Comparison of ENCODE assay signal across 8 cellular contexts in genomic region chr1:156608036-156608674, GRCh38. TPM values are rescaled to one million over a fixed set of nuclear protein-coding genes. Genes with fewer than 3 reads are reported as not detected.
DNase-seq lines count a peak whose midpoint lies in the region; ATAC-seq and TF ChIP-seq lines count a peak whose summit lies in the region.

No MANE protein-coding gene starts in this region.

- WGBS in lung, 2 donors: 30 to 36% methylated on average over 7 of the region's 7 CpGs

- ATAC-seq in HG03354 (IDR thresholded peaks at IDR 0.05; ENCODE audit: poor library complexity, severe bottlenecking, unreplicated experiment): peak; percentile 62
- peak; percentile 72 for ATAC-seq in lung (ENCODE audit: insufficient read depth, low FRiP score)
- no peak for ATAC-seq in HG02840 (IDR thresholded peaks at IDR 0.05; ENCODE audit: low FRiP score, unreplicated experiment)

- H3K27ac ChIP-seq in lung (ENCODE audit: low read depth in 1 of 2, low read length in 1 of 2): no peak overlapping the region
- H3K27ac ChIP-seq in temporal lobe (ENCODE audit: low read depth, low read length): peak overlapping the region; percentile 85

- TF ChIP-seq CTCF in GM12864 (IDR thresholded peaks at IDR 0.05; ENCODE audit: low read depth, low read length, missing control alignments) (peak; percentile 85), lung (IDR thresholded peaks at IDR 0.05; ENCODE audit: control extremely low read depth, extremely low read depth) (peak; percentile 86)

- no peaks in the 10 kb centered on the region for H3K27me3 ChIP-seq in lung (ENCODE audit: control insufficient read depth, insufficient read depth)

- DNase-seq in GM12864 (ENCODE audit: low read depth) (no peak), NCI-H526 (lab: John Stamatoyannopoulos, UW) (peak; percentile 87 to 95), dermis microvascular lymphatic vessel endothelial cell (ENCODE audit: low read depth in 2 of 2) (peak; percentile 78 to 81), lung (ENCODE audit: low spot score) (peak; percentile 56)
- peak; percentile 69 for DNase-seq in activated CD4-positive, alpha-beta T cell treated with anti-CD3 and anti-CD28 coated beads for 48 hours

- H3K36me3 ChIP-seq in lung (ENCODE audit: control insufficient read depth in 2 of 2, insufficient read depth in 2 of 2, low read length in 2 of 2): no peaks in the 10 kb centered on the region

- no peaks in the 10 kb centered on the region for H3K9me3 ChIP-seq in lung (ENCODE audit: control insufficient read depth in 2 of 2, insufficient read depth in 1 of 2, low read length in 1 of 2)

- no peaks in the 10 kb centered on the region for H3K4me1 ChIP-seq in lung (ENCODE audit: control insufficient read depth in 2 of 2, insufficient read depth in 2 of 2, low read length in 2 of 2)

- no peak overlapping the region for H3K4me3 ChIP-seq in GM12864 (ENCODE audit: low read depth, low read length)
- no peak overlapping the region for H3K4me3 ChIP-seq in lung

RNA-seq across cellular contexts. Expression of gene GPATCH4, which starts 6.9 kb away (rescaled TPM):
- total RNA-seq in dermis microvascular lymphatic vessel endothelial cell (12.7 and 18.1 TPM in 2 replicates), lung (10 to 100 TPM; 11.9 to 30.6 TPM), temporal lobe (5.4 TPM)
- 10 to 100 TPM; 18.6 to 34.3 TPM for polyA plus RNA-seq in lung

RNA-seq across cellular contexts. Expression of gene HAPLN2, which starts 11.1 kb away (rescaled TPM):
- 0.13 TPM in 1 of 2 replicates, not detected in the other for total RNA-seq in dermis microvascular lymphatic vessel endothelial cell
- total RNA-seq in lung: under 1 TPM in 1 of 2 donors, not detected in 1; 0.18 TPM
- polyA plus RNA-seq in lung: under 1 TPM; 0.24 to 0.31 TPM
- total RNA-seq in temporal lobe: 0.98 TPM

RNA-seq across cellular contexts. Expression of gene NAXE, which starts 16.6 kb away (rescaled TPM):
- 53.1 and 55.3 TPM in 2 replicates for total RNA-seq in dermis microvascular lymphatic vessel endothelial cell
- 10 to 100 TPM; 38.1 to 95.8 TPM for total RNA-seq in lung
- polyA plus RNA-seq in lung: 10 to 100 TPM; 74.1 to 83.5 TPM
- 24.8 TPM for total RNA-seq in temporal lobe

RNA-seq across cellular contexts. Expression of gene TTC24, which starts 28.6 kb away (rescaled TPM):
- total RNA-seq in dermis microvascular lymphatic vessel endothelial cell (not detected in 2 replicates), lung (under 1 TPM in 1 of 2 donors, not detected in 1; 0.23 TPM), temporal lobe (not detected)
- under 1 TPM; 0.12 to 0.31 TPM for polyA plus RNA-seq in lung

RNA-seq across cellular contexts. Expression of gene BCAN, which starts 33.8 kb away (rescaled TPM):
- total RNA-seq in dermis microvascular lymphatic vessel endothelial cell (not detected in 2 replicates), lung (1 to 10 TPM in 1 of 2 donors, under 1 TPM in 1; 0.18 to 1.1 TPM), temporal lobe (98.8 TPM)
- under 1 TPM; 0.05 to 0.06 TPM for polyA plus RNA-seq in lung
